8 cellular contexts compared by ENCODE assay signal in the genomic region with DNA sequence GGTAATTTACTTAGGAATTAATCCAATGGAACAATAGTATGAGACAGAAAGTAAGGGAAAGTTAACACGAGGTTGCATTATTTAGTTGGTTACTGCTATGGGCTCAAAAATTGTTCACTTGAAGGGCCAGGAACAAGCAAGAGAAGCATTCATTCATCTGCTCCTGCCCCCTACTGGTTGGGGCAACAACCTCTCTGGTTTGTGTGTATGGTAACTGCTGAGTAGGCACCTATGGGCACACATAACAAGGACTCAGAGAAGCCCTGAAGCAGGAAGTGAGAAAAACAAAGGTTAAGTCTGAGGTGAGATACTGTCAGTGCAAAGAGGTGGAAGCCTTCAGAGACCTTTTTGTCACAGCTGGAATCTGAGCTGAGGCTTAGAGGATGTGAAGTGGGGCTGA. TPM values are rescaled to one million over a fixed set of nuclear protein-coding genes. Genes with fewer than 3 reads are reported as not detected.
A peak's percentile ranks its signal among the peaks of the same experiment; 100 is the strongest.
DNase-seq lines count a peak whose midpoint lies in the region; TF ChIP-seq lines count a peak whose summit lies in the region.

No MANE protein-coding gene starts in this region.

- H2BK15ac ChIP-seq in H9 (ENCODE audit: low read depth, low read length): no peak overlapping the region

- H2BK5ac ChIP-seq in H9 (ENCODE audit: insufficient read length, low read length): no peak overlapping the region

- H2BK120ac ChIP-seq in H9 (ENCODE audit: low read depth, low read length, poor library complexity, severe bottlenecking): no peak overlapping the region

- no peaks in the 10 kb centered on the region for H3K9me3 Mint-ChIP-seq in H9

- no peak overlapping the region for H2AFZ ChIP-seq in H9 (ENCODE audit: low read length)

- H3K27ac ChIP-seq in H9 (ENCODE audit: insufficient read length, low read depth, low read length): no peak overlapping the region
- no peak overlapping the region for H3K27ac ChIP-seq in uterus

- H3K9me3 ChIP-seq in H9 (ENCODE audit: control insufficient read depth, low read depth, low read length) (no peaks in the 10 kb centered on the region), uterus (no peaks in the 10 kb centered on the region)

- H2AK5ac ChIP-seq in H9 (ENCODE audit: insufficient read length, low read length): no peak overlapping the region

- H4K8ac ChIP-seq in H9 (replicated peaks; ENCODE audit: insufficient read length, low read depth, low read length): no peak overlapping the region

- H4K5ac ChIP-seq in H9 (ENCODE audit: insufficient read length, low read depth, low read length): no peak overlapping the region

- H3K27me3 Mint-ChIP-seq in H9 (ENCODE audit: low read depth): 0 out of 2 replicates have a peak, but pooled peaks cover 1% of the 10 kb centered on the region

- H3K4me1 ChIP-seq in H9 (ENCODE audit: insufficient read depth, low read length): peaks cover 2% of the 10 kb centered on the region; the same call in 1 of the 2 replicates
- no peaks in the 10 kb centered on the region for H3K4me1 ChIP-seq in uterus

- H3K36me3 Mint-ChIP-seq in H9 (ENCODE audit: insufficient read depth in 1 of 3, low read depth in 3 of 3): no peaks in the 10 kb centered on the region

- no peak overlapping the region for H3K23ac ChIP-seq in H9 (ENCODE audit: insufficient read length, low read depth, low read length)

- no peak overlapping the region for H3K4me3 Mint-ChIP-seq in H9

- H3K27me3 ChIP-seq in H9 (ENCODE audit: insufficient read depth, low read length) (no peaks in the 10 kb centered on the region), uterus (no peaks in the 10 kb centered on the region)

- H3K36me3 ChIP-seq in uterus: no peaks in the 10 kb centered on the region

- no peak overlapping the region for H3K9ac ChIP-seq in H9 (ENCODE audit: extremely low read depth, insufficient read length, low read length)

- no peaks in the 10 kb centered on the region for H3K79me1 ChIP-seq in H9 (ENCODE audit: insufficient read depth, low read depth, low read length, poor library complexity, severe bottlenecking)

- H3K4ac ChIP-seq in H9 (ENCODE audit: low read depth, low read length): no peak overlapping the region

- TF ChIP-seq CTCF in H9 (conservative IDR thresholded peaks at IDR 0.05) (peak; percentile 66), fibroblast of villous mesenchyme (IDR thresholded peaks at IDR 0.05; ENCODE audit: insufficient read depth, low read depth, low read length) (peak; percentile 43), uterus (IDR thresholded peaks at IDR 0.05) (no peak)

- no peaks in the 10 kb centered on the region for H3K23me2 ChIP-seq in H9 (ENCODE audit: insufficient read length, low read depth, low read length, poor library complexity, severe bottlenecking)

- H3K4me2 ChIP-seq in H9 (ENCODE audit: insufficient read depth, insufficient read length, low read length): no peak overlapping the region

- H3K27ac Mint-ChIP-seq in H9: no peak overlapping the region

- no peak overlapping the region for H3K18ac ChIP-seq in H9 (ENCODE audit: insufficient read length, low read depth, low read length)

- no peak overlapping the region for H2BK12ac ChIP-seq in H9 (ENCODE audit: insufficient read length, low read depth, low read length)

- no peak overlapping the region for H3T11ph ChIP-seq in H9 (ENCODE audit: low read length)

- no peak overlapping the region for H3K56ac ChIP-seq in H9 (ENCODE audit: insufficient read length, low read depth, low read length)

- no peak overlapping the region for H2BK20ac ChIP-seq in H9 (ENCODE audit: low read depth, low read length, poor library complexity, severe bottlenecking)

- no CpG with 5 or more reads among the region's 1 CpG for WGBS in H9 (ENCODE audit: extremely low coverage, insufficient read length, low lambda C conversion rate)

- intact Hi-C loops in uterus (cut with DNase I; ENCODE audit: low total_unique reads): no loop called here

- no peak overlapping the region for H4K91ac ChIP-seq in H9 (ENCODE audit: insufficient read length, low read depth, low read length)

- no peak for TF ChIP-seq POLR2A in uterus (IDR thresholded peaks at IDR 0.05)

- H3K4me1 Mint-ChIP-seq in H9: peaks cover 16 to 19% of the 10 kb centered on the region in 2 experiments

- H3K14ac ChIP-seq in H9 (ENCODE audit: insufficient read depth, low read length): no peak overlapping the region

- DNase-seq in NK-92 treated with Interleukin-12 subunit alpha and Interleukin-12 subunit beta, amount 100 ng/mL, for 24 hours (lab: John Stamatoyannopoulos, UW): peak; percentile 23
- DNase-seq in NK-92 (lab: John Stamatoyannopoulos, UW; ENCODE audit: unreplicated experiment): no peak
- DNase-seq in H9: peak; percentile 60
- DNase-seq in RKO (ENCODE audit: low spot score): peak; percentile 6
- DNase-seq in fibroblast of villous mesenchyme (ENCODE audit: low read depth): peak; percentile 13
- DNase-seq in NCI-H1436 (lab: John Stamatoyannopoulos, UW): no peak
- no peak for DNase-seq in GOT3 (lab: John Stamatoyannopoulos, UW)
- DNase-seq in uterus: no peak

- no peaks in the 10 kb centered on the region for H3K79me2 ChIP-seq in H9 (ENCODE audit: insufficient read depth, low read length)

- H4K20me1 ChIP-seq in H9 (ENCODE audit: control insufficient read depth, insufficient read depth, insufficient read length): no peaks in the 10 kb centered on the region

- H3K4me3 ChIP-seq in fibroblast of villous mesenchyme (ENCODE audit: low read depth, low read length) (no peak overlapping the region), uterus (no peak overlapping the region)

RNA-seq across cellular contexts. Expression of gene RANBP6, which starts 34.4 kb away (rescaled TPM):
- total RNA-seq in H9 (2021): 19.0 and 19.1 TPM in 2 replicates
- 29.0 and 45.3 TPM in 2 replicates for total RNA-seq in fibroblast of villous mesenchyme
- total RNA-seq in uterus: 10 to 100 TPM; 13.2 to 61.1 (median 25.5) TPM

Comparison
In these comparisons a context has a peak if more than half of its experiments do, and no peak if none do; other contexts are left out.
1. DNase-seq: peak in NK-92 treated with Interleukin-12 subunit alpha and Interleukin-12 subunit beta, amount 100 ng/mL, for 24 hours (single experiment), H9 (single experiment), RKO (single experiment) and fibroblast of villous mesenchyme (single experiment); none in NK-92 (single experiment), NCI-H1436 (single experiment), GOT3 (single experiment) and uterus (0 of 2).
2. CTCF ChIP-seq: peak in H9 (single experiment) and fibroblast of villous mesenchyme (single experiment); none in uterus (0 of 4).